In the genomic region with DNA sequence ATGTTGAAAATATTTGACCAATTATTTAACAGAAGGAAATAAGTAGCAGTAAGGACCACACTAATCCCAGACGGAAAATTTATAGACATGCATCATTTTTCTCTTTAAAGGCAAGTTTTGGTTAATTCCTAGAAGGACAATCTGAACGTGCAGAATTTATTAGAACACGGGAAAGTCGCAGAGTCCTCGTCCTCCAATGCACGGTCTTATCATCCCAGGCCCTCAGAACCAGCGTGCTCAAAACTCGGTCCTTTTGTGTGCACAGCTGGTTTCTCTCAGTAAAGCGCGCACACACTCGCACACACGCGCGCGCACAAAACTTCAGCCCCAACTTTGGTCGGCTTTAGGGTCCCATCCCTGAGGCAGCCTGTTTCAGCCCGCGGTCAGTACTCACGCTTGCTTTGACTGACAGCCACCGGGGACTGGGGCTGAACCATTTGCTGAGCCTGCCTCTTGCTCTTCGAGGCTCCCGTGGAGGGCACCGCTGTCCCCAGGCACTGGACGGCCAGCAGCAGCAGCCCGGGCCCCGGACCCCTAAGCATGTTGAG, we compare ENCODE assay signal across 8 cellular contexts. TPM values are rescaled to one million over a fixed set of nuclear protein-coding genes. Genes with fewer than 3 reads are reported as not detected.
DNase-seq lines count a peak whose midpoint lies in the region; ATAC-seq and TF ChIP-seq lines count a peak whose summit lies in the region.

No MANE protein-coding gene starts in this region.

- peaks cover 6% of the 10 kb centered on the region; the same call in 1 of the 2 replicates for H3F3A ChIP-seq in PC-9 (ENCODE audit: insufficient read depth, low read depth)

- no peaks in the 10 kb centered on the region for H4K20me1 ChIP-seq in PC-9 (ENCODE audit: insufficient read depth)

- peak overlapping the region; percentile 70 for H3K4me3 ChIP-seq in PC-9
- peak overlapping the region; percentile 69 to 70 for H3K4me3 ChIP-seq in mucosa of rectum (ENCODE audit: low read length in 2 of 2)
- H3K4me3 ChIP-seq in vagina = peak overlapping the region; percentile 55 to 76

- H3K27ac ChIP-seq in PC-9 (no peak overlapping the region), mucosa of rectum (ENCODE audit: low read depth in 2 of 2, low read length in 2 of 2) (peak overlapping the region; percentile 76 to 79), vagina (peak overlapping the region; percentile 81)

- peak overlapping the region; percentile 68 to 71 for H3K4me3 Mint-ChIP-seq in effector memory CD8-positive, alpha-beta T cell

- H3K9me3 ChIP-seq in PC-9 (ENCODE audit: insufficient read depth, low read depth) = peaks cover 4% of the 10 kb centered on the region; the same call in 1 of the 2 replicates
- H3K9me3 ChIP-seq in mucosa of rectum (ENCODE audit: control insufficient read depth in 2 of 2, low read length in 2 of 2) = no peaks in the 10 kb centered on the region
- H3K9me3 ChIP-seq in vagina = no peaks in the 10 kb centered on the region

- CTCF ChIA-PET in PC-9 (lab: Charles Lee) = no interaction called here

- H3K36me3 Mint-ChIP-seq in effector memory CD8-positive, alpha-beta T cell (ENCODE audit: insufficient read depth) = no peaks in the 10 kb centered on the region

- BruUV-seq in PC-9 (replicated peaks; lab: Mats Ljungman, UMichigan) = TSS peak; percentile 86

- intact Hi-C loops in PC-9 (cut with micrococcal nuclease; ENCODE audit: unreplicated experiment) (loop anchor here (2.0 kb wide), 2 partner anchors 25 to 123 kb away; a partner anchor contains a TSS), vagina (cut with DNase I) (no loop called here)

- H3K4me1 ChIP-seq in PC-9 (replicated peaks; ENCODE audit: insufficient read depth) (peaks cover 10% of the 10 kb centered on the region), mucosa of rectum (ENCODE audit: control insufficient read depth in 2 of 2, insufficient read depth in 2 of 2, low read length in 2 of 2) (peaks cover 4 to 8% of the 10 kb centered on the region in 2 donors), vagina (peaks cover 37% of the 10 kb centered on the region)

- H3K36me3 ChIP-seq in PC-9 (ENCODE audit: low read depth) (no peaks in the 10 kb centered on the region), mucosa of rectum (ENCODE audit: control insufficient read depth in 2 of 2, insufficient read depth in 2 of 2, low read length in 2 of 2) (no peaks in the 10 kb centered on the region), vagina (no peaks in the 10 kb centered on the region)

- ATAC-seq in HG02588 (IDR thresholded peaks at IDR 0.05; ENCODE audit: unreplicated experiment) = peak; percentile 31
- ATAC-seq in effector memory CD8-positive, alpha-beta T cell (replicated peaks) = peak; percentile 26

- no peaks in the 10 kb centered on the region for H3K27me3 ChIP-seq in PC-9 (ENCODE audit: insufficient read depth, low read depth)
- H3K27me3 ChIP-seq in mucosa of rectum (ENCODE audit: control insufficient read depth in 2 of 2, insufficient read depth in 2 of 2, low read length in 2 of 2) = peaks cover 2 to 13% of the 10 kb centered on the region in 2 donors
- no peaks in the 10 kb centered on the region for H3K27me3 ChIP-seq in vagina

- peak overlapping the region; percentile 91 for H3K4me2 ChIP-seq in PC-9

- no peaks in the 10 kb centered on the region; the same call in 1 of the 2 replicates for H3K9me2 ChIP-seq in PC-9 (ENCODE audit: insufficient read depth)

- DNase-seq in DMS53 (lab: John Stamatoyannopoulos, UW) (peak; percentile 47), DMS53 treated with DMSO at 0.1 percent for 48 hours (lab: John Stamatoyannopoulos, UW; ENCODE audit: unreplicated experiment) (no peak), PC-9 (no peak), vagina (ENCODE audit: extremely low spot score in 2 of 2) (no peak), NCI-H1092 (lab: John Stamatoyannopoulos, UW) (no peak)
- no peak for DNase-seq in effector memory CD8-positive, alpha-beta T cell

- POLR2A ChIA-PET in PC-9 (lab: Charles Lee; ENCODE audit: unreplicated experiment) = no interaction called here

- H3K9ac ChIP-seq in mucosa of rectum (ENCODE audit: low read depth in 1 of 2, low read length in 2 of 2) = peak overlapping the region; percentile 34 to 67

- no peak for TF ChIP-seq CTCF in PC-9 (conservative IDR thresholded peaks at IDR 0.05)
- TF ChIP-seq CTCF in vagina (IDR thresholded peaks at IDR 0.05) = no peak

- TF ChIP-seq POLR2A in vagina (IDR thresholded peaks at IDR 0.05) = no peak

- peaks cover 79 to 92% of the 10 kb centered on the region in 2 donors for H3K27me3 Mint-ChIP-seq in effector memory CD8-positive, alpha-beta T cell

- peak overlapping the region; percentile 75 for H2AFZ ChIP-seq in PC-9

- H3K79me2 ChIP-seq in PC-9 (ENCODE audit: low read depth) = no peaks in the 10 kb centered on the region

- H3K27ac Mint-ChIP-seq in effector memory CD8-positive, alpha-beta T cell = no peak overlapping the region

- H3K9me3 Mint-ChIP-seq in effector memory CD8-positive, alpha-beta T cell = peaks cover 0 to 2% of the 10 kb centered on the region in 2 donors

- peaks cover 14 to 19% of the 10 kb centered on the region in 2 donors for H3K4me1 Mint-ChIP-seq in effector memory CD8-positive, alpha-beta T cell (ENCODE audit: low read depth in 2 of 2)

RNA-seq across cellular contexts. Expression of a gene that starts 0.5 kb away (rescaled TPM):
- total RNA-seq in PC-9 (2021) (39.4 and 42.5 TPM in 2 replicates), vagina (292 TPM)
